1 cellular context compared by ENCODE assay signal in the genomic region with DNA sequence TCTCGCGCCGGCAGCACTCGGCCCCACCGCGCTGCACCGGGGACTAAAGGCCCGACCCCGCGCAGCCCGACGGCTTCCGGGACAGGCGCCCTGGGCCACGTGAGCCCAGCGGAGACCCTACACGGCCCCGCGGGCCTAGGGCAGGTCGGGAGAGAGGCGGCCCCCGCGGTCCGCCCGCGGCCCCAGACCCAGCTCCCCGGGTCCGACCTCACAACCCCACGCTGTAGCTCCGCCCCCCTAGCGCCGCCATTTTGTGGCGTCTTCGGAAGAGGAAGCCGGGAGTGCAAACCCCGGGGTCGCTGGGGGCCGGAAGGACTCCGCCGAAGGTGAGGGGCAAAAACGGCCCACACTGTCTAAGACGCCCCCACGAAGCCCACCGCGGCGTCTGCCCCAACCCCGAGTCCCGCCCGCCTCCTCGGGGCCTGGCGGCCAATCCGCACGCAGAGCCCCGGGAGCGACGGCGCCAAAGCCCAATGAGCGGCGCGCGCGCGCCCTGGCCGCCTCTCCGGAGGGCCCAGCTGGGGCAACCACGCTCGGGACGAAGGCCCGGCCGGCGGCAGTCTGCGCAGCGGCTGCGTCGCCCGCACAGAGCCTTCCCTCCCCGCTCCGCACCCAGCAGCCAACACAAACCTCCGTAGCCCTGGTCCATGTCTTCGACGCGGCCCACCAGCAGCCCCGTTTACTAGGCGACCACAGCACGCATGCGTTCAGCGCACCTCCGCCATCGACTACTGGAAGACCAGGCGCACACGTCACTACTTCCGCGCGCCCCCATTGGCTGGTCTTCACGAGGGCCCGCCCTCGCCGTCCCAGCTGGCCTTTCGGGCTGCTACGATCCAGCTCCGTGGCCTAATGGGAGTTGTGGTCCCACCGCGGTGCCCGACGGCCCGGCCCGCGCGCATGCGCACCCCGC.
TF ChIP-seq lines count a peak whose summit lies in the region.

A gene (minus strand): TSS at position 705 of the 913 bp plus-strand sequence. CDS start 56 bp downstream, at position 649.

TF ChIP-seq in K562, 482 proteins besides CTCF, POLR2A, EP300 and RAD21 (continued from another document):
- TF ChIP-seq, protein P1, sequence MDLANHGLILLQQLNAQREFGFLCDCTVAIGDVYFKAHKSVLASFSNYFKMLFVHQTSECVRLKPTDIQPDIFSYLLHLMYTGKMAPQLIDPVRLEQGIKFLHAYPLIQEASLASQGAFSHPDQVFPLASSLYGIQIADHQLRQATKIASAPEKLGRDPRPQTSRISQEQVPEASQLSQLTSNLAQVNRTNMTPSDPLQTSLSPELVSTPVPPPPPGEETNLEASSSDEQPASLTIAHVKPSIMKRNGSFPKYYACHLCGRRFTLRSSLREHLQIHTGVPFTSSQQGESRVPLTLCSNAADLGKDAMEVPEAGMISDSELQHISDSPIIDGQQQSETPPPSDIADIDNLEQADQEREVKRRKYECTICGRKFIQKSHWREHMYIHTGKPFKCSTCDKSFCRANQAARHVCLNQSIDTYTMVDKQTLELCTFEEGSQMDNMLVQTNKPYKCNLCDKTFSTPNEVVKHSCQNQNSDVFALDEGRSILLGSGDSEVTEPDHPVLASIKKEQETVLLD (IDR thresholded peaks at IDR 0.05) = 0 out of 2 replicates have a peak, but pooled peaks have one; percentile 49
- TF ChIP-seq EHMT2 (IDR thresholded peaks at IDR 0.05) (no peak), FOXK1 (CRISPR knock-in tag; IDR thresholded peaks at IDR 0.05; ENCODE audit: borderline replicate concordance) (0 out of 2 replicates have a peak, but pooled peaks have one; percentile 42), NCOA6 (IDR thresholded peaks at IDR 0.05) (no peak), SMC3 (conservative IDR thresholded peaks at IDR 0.05; ENCODE audit: insufficient read depth, low read depth, low read length) (no peak), DDX20 (tag; IDR thresholded peaks at IDR 0.05; ENCODE audit: low read depth) (no peak), PCBP2 (IDR thresholded peaks at IDR 0.05; ENCODE audit: low read depth, low read length, poor library complexity, severe bottlenecking) (no peak), ZNF124 (CRISPR knock-in tag; IDR thresholded peaks at IDR 0.05) (0 out of 2 replicates have a peak, but pooled peaks have one; percentile 21), NRF1 (conservative IDR thresholded peaks at IDR 0.05 in 1 of 2, IDR thresholded peaks at IDR 0.05 in 1 of 2) (peak; percentile 97), ERF (CRISPR knock-in tag; IDR thresholded peaks at IDR 0.05) (peak; percentile 87)
- TF ChIP-seq, protein P2, sequence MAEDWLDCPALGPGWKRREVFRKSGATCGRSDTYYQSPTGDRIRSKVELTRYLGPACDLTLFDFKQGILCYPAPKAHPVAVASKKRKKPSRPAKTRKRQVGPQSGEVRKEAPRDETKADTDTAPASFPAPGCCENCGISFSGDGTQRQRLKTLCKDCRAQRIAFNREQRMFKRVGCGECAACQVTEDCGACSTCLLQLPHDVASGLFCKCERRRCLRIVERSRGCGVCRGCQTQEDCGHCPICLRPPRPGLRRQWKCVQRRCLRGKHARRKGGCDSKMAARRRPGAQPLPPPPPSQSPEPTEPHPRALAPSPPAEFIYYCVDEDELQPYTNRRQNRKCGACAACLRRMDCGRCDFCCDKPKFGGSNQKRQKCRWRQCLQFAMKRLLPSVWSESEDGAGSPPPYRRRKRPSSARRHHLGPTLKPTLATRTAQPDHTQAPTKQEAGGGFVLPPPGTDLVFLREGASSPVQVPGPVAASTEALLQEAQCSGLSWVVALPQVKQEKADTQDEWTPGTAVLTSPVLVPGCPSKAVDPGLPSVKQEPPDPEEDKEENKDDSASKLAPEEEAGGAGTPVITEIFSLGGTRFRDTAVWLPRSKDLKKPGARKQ (CRISPR knock-in tag; IDR thresholded peaks at IDR 0.05) = no peak
- TF ChIP-seq, protein P3, sequence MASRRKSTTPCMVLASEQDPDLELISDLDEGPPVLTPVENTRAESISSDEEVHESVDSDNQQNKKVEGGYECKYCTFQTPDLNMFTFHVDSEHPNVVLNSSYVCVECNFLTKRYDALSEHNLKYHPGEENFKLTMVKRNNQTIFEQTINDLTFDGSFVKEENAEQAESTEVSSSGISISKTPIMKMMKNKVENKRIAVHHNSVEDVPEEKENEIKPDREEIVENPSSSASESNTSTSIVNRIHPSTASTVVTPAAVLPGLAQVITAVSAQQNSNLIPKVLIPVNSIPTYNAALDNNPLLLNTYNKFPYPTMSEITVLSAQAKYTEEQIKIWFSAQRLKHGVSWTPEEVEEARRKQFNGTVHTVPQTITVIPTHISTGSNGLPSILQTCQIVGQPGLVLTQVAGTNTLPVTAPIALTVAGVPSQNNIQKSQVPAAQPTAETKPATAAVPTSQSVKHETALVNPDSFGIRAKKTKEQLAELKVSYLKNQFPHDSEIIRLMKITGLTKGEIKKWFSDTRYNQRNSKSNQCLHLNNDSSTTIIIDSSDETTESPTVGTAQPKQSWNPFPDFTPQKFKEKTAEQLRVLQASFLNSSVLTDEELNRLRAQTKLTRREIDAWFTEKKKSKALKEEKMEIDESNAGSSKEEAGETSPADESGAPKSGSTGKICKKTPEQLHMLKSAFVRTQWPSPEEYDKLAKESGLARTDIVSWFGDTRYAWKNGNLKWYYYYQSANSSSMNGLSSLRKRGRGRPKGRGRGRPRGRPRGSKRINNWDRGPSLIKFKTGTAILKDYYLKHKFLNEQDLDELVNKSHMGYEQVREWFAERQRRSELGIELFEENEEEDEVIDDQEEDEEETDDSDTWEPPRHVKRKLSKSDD (conservative IDR thresholded peaks at IDR 0.05; ENCODE audit: low read length) = no peak
